ENCODE assay signal across 1 cellular context in genomic region chr4:11427201-11427996, GRCh38.
TF ChIP-seq lines count a peak whose summit lies in the region.

No MANE protein-coding gene starts in this region.

TF ChIP-seq in H1, 55 proteins besides CTCF, POLR2A, EP300 and RAD21 (continued from another document):
- TF ChIP-seq TEAD4 (IDR thresholded peaks at IDR 0.05; ENCODE audit: low read depth, low read length) (no peak), SUZ12 (IDR thresholded peaks at IDR 0.05; ENCODE audit: low read length) (peak; percentile 50), SP1 (IDR thresholded peaks at IDR 0.05; ENCODE audit: low read depth, low read length) (no peak), NANOG (IDR thresholded peaks at IDR 0.05; ENCODE audit: insufficient read depth, low read depth, low read length, poor library complexity, severe bottlenecking) (no peak), CBX5 (IDR thresholded peaks at IDR 0.05; ENCODE audit: low read depth, low read length) (no peak), KDM1A (IDR thresholded peaks at IDR 0.05; ENCODE audit: borderline replicate concordance, low read length) (0 out of 2 replicates have a peak, but pooled peaks have one; percentile 14), EZH2 (IDR thresholded peaks at IDR 0.05; ENCODE audit: low read depth, low read length, severe bottlenecking) (peak; percentile 72), SP2 (IDR thresholded peaks at IDR 0.05; ENCODE audit: low read length) (no peak), RFX5 (IDR thresholded peaks at IDR 0.05; ENCODE audit: borderline replicate concordance, low read depth, low read length) (no peak), MAX (IDR thresholded peaks at IDR 0.05) (no peak)
